In the genomic region with DNA sequence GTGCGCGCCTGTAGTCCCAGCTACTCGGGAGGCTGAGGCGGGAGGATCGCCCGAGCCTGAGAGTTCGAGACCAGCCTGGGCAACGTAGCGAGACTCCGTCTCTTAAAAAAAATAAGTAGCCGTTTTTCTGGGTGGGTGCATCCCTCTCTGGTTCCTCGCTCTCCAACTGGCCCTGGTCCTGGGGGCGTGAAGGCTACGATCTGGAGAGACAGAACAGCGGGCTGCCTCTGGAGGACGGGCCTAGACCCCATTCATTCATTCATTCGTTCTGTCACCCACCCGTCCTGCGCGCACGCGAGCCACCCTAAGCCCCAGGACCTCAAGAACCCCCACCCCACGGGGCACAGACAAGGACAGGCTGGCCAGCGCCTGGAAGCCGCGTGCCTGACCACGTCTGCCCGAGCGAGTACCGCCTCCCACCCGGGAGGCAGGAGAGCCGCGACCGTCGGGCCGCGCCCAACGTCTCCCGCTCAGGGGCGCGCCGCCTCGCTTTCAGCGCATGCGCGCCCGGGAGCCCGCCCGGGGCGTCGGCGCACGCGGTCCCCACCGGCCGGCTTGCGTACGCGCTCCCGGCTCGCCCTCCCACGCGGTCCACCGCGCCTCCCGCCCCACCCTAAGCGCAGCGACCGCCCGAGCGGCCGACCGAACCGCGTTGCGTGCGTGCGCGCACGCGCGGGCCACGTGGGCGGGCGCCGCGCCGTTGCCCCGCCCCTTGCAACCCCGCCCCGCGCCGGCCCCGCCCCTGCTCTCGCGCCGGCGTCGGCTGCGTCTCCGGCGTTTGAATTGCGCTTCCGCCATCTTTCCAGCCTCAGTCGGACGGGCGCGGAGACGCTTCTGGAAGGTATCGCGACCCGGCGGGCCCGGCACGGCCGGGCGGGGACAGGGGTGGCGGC, we compare ENCODE assay signal across 8 cellular contexts. TPM values are rescaled to one million over a fixed set of nuclear protein-coding genes. Genes with fewer than 3 reads are reported as not detected.
DNase-seq lines count a peak whose midpoint lies in the region; ATAC-seq, FAIRE-seq and TF ChIP-seq lines count a peak whose summit lies in the region.

A gene (plus strand): TSS at position 781 of the 893 bp plus-strand sequence. CDS start 528 bp downstream, outside the sequence.

- peak within 1 kb of the TSS; percentile 97 for H3K4me3 Mint-ChIP-seq in activated naive CD8-positive, alpha-beta T cell treated with anti-CD3 and anti-CD28 coated beads, Interleukin-2, amount 10 ng/mL, durations not matched to agents 7 days and 5 days

- ATAC-seq in HG02642 (IDR thresholded peaks at IDR 0.05; ENCODE audit: poor library complexity, unreplicated experiment) (peak; percentile 81), pancreas (peak; percentile 91 to 94 (median 92))
- ATAC-seq in activated naive CD8-positive, alpha-beta T cell treated with anti-CD3 and anti-CD28 coated beads, Interleukin-2, amount 10 ng/mL, durations not matched to agents 7 days and 5 days (ENCODE audit: low read depth) = peak; percentile 72

- 3 to 5% methylated on average over 78 to 118 of the region's 118 CpGs for WGBS in pancreas, 2 donors
- 14 to 22% methylated on average over 23 to 41 of the region's 118 CpGs for WGBS in thyroid gland, 2 donors

- no peaks in the 10 kb centered on the region for H3K9me2 ChIP-seq in SU-DHL-6 (replicated peaks; ENCODE audit: insufficient read depth, low read length)

- H3F3A ChIP-seq in SU-DHL-6 (ENCODE audit: insufficient read depth) = peaks cover 55% of the 10 kb centered on the region

- H3K9ac ChIP-seq in SU-DHL-6 (ENCODE audit: low read length) = peak within 1 kb of the TSS; percentile 99

- POLR2A ChIA-PET in activated naive CD8-positive, alpha-beta T cell treated with anti-CD3 and anti-CD28 coated beads, Interleukin-2, amount 10 ng/mL, durations not matched to agents 7 days and 5 days (lab: Charles Lee) = interaction anchor here (1.6 kb wide), 1 partner anchor 45 kb away, joined by 4 read pairs; no protein-coding TSS in a partner anchor

- intact Hi-C loops in head of caudate nucleus (cut with DNase I) (loop anchor here (2.0 kb wide), 1 partner anchor 33 kb away; a partner anchor contains a TSS), pancreas (cut with DNase I) (no loop called here), thyroid gland (cut with DNase I) (loop anchor here (2.0 kb wide), 1 partner anchor 53 kb away; no protein-coding TSS in a partner anchor)

- peak within 1 kb of the TSS; percentile 82 for H3K4me2 ChIP-seq in SU-DHL-6 (ENCODE audit: low read depth, low read length, poor library complexity, severe bottlenecking)

- no peaks in the 10 kb centered on the region for H3K9me3 Mint-ChIP-seq in activated naive CD8-positive, alpha-beta T cell treated with anti-CD3 and anti-CD28 coated beads, Interleukin-2, amount 10 ng/mL, durations not matched to agents 7 days and 5 days

- peaks cover 47% of the 10 kb centered on the region for H3K4me1 Mint-ChIP-seq in activated naive CD8-positive, alpha-beta T cell treated with anti-CD3 and anti-CD28 coated beads, Interleukin-2, amount 10 ng/mL, durations not matched to agents 7 days and 5 days

- no peaks in the 10 kb centered on the region for H3K27me3 Mint-ChIP-seq in activated naive CD8-positive, alpha-beta T cell treated with anti-CD3 and anti-CD28 coated beads, Interleukin-2, amount 10 ng/mL, durations not matched to agents 7 days and 5 days

- peak within 1 kb of the TSS; percentile 98 for H3K27ac Mint-ChIP-seq in activated naive CD8-positive, alpha-beta T cell treated with anti-CD3 and anti-CD28 coated beads, Interleukin-2, amount 10 ng/mL, durations not matched to agents 7 days and 5 days

- peak within 1 kb of the TSS; percentile 96 for H2AFZ ChIP-seq in SU-DHL-6 (ENCODE audit: low read depth, low read length, severe bottlenecking)

- H3K4me1 ChIP-seq in pancreas = peaks cover 0 to 17% (median 8%) of the 10 kb centered on the region in 3 donors
- H3K4me1 ChIP-seq in thyroid gland = peaks cover 18 to 27% of the 10 kb centered on the region in 2 donors

- H3K36me3 ChIP-seq in SU-DHL-6 (ENCODE audit: low read length) (peaks cover 35% of the 10 kb centered on the region), pancreas (peaks cover 5 to 29% (median 10%) of the 10 kb centered on the region in 3 donors), thyroid gland (peaks cover 27 to 31% of the 10 kb centered on the region in 2 donors)

- no peak for FAIRE-seq in pancreas (lab: Jason Lieb, UNC)

- H3K27me3 ChIP-seq in SU-DHL-6 (ENCODE audit: low read length) = no peaks in the 10 kb centered on the region
- H3K27me3 ChIP-seq in pancreas = no peaks in the 10 kb centered on the region
- H3K27me3 ChIP-seq in thyroid gland = no peaks in the 10 kb centered on the region

- H4K20me1 ChIP-seq in SU-DHL-6 (ENCODE audit: low read depth, low read length) = peaks cover 27% of the 10 kb centered on the region

- no peak for TF ChIP-seq CTCF in GM10266 (IDR thresholded peaks at IDR 0.05; ENCODE audit: control insufficient read depth, insufficient read depth, low read depth, missing control alignments)
- no peak for TF ChIP-seq CTCF in SU-DHL-6 (IDR thresholded peaks at IDR 0.05; ENCODE audit: insufficient read depth, low read length, poor library complexity, severe bottlenecking)
- no peak for TF ChIP-seq CTCF in pancreas (IDR thresholded peaks at IDR 0.05)
- TF ChIP-seq CTCF in thyroid gland (IDR thresholded peaks at IDR 0.05) = no peak

- DNase-seq in GM10266 (ENCODE audit: extremely low spot score) = peak; percentile 100
- DNase-seq in NCI-H128 (lab: John Stamatoyannopoulos, UW; ENCODE audit: unreplicated experiment) = peak; percentile 82
- peak; percentile 95 for DNase-seq in activated naive CD8-positive, alpha-beta T cell treated with anti-CD3 and anti-CD28 coated beads, Interleukin-2, amount 10 ng/mL, durations not matched to agents 7 days and 5 days
- DNase-seq in head of caudate nucleus = peak; percentile 65 to 96 (median 91)
- peak; percentile 88 to 97 (median 95) for DNase-seq in pancreas
- DNase-seq in thyroid gland = peak; percentile 92 to 93

- peaks cover 30% of the 10 kb centered on the region for H3K36me3 Mint-ChIP-seq in activated naive CD8-positive, alpha-beta T cell treated with anti-CD3 and anti-CD28 coated beads, Interleukin-2, amount 10 ng/mL, durations not matched to agents 7 days and 5 days

- H3K79me2 ChIP-seq in SU-DHL-6 (ENCODE audit: insufficient read depth, low read length) = peaks cover 30% of the 10 kb centered on the region

- H3K9me3 ChIP-seq in SU-DHL-6 (ENCODE audit: insufficient read depth, low read length) (no peaks in the 10 kb centered on the region), pancreas (no peaks in the 10 kb centered on the region), thyroid gland (no peaks in the 10 kb centered on the region)

- H3K4me3 ChIP-seq in SU-DHL-6 (ENCODE audit: insufficient read depth, low read length, poor library complexity, severe bottlenecking) = peak within 1 kb of the TSS; percentile 92
- peak within 1 kb of the TSS; percentile 57 to 88 (median 80) for H3K4me3 ChIP-seq in pancreas
- H3K4me3 ChIP-seq in thyroid gland (replicated peaks in 1 of 3) = peak within 1 kb of the TSS; percentile 55 to 73 (median 62)

- H3K27ac ChIP-seq in SU-DHL-6 (ENCODE audit: low read depth, low read length) = peak within 1 kb of the TSS; percentile 90
- peak within 1 kb of the TSS; percentile 63 to 86 (median 77) for H3K27ac ChIP-seq in pancreas
- H3K27ac ChIP-seq in thyroid gland = peak within 1 kb of the TSS; percentile 55 to 79 (median 78)

- TF ChIP-seq POLR2A in thyroid gland (IDR thresholded peaks at IDR 0.05) = peak in 1 of 2 donors; percentile 61

RNA-seq across cellular contexts. Expression of the gene that starts here (rescaled TPM):
- total RNA-seq in activated naive CD8-positive, alpha-beta T cell treated with anti-CD3 and anti-CD28 coated beads, Interleukin-2, amount 10 ng/mL, durations not matched to agents 7 days and 5 days = 100 to 1,000 TPM; 798 to 821 TPM
- 100 to 1,000 TPM in 5 of 6 donors, 10 to 100 TPM in 1; 80.5 to 201 (median 166) TPM for total RNA-seq in pancreas
- polyA plus RNA-seq in pancreas = 100 to 1,000 TPM in 1 of 2 donors, 10 to 100 TPM in 1; 60.0 to 152 TPM
- 100 to 1,000 TPM; 123 to 169 (median 142) TPM for total RNA-seq in thyroid gland

Comparison
In these comparisons a context has a peak if more than half of its experiments do, and no peak if none do; other contexts are left out.
1. Peak in every context shown above with its lines: DNase-seq, ATAC-seq, H3K4me3 ChIP-seq and H3K27ac ChIP-seq.
2. intact Hi-C loops: an anchor here in head of caudate nucleus (2.0 kb wide) and thyroid gland (2.0 kb wide); none called in pancreas.